ENCODE assay signal across 8 cellular contexts in the genomic region with DNA sequence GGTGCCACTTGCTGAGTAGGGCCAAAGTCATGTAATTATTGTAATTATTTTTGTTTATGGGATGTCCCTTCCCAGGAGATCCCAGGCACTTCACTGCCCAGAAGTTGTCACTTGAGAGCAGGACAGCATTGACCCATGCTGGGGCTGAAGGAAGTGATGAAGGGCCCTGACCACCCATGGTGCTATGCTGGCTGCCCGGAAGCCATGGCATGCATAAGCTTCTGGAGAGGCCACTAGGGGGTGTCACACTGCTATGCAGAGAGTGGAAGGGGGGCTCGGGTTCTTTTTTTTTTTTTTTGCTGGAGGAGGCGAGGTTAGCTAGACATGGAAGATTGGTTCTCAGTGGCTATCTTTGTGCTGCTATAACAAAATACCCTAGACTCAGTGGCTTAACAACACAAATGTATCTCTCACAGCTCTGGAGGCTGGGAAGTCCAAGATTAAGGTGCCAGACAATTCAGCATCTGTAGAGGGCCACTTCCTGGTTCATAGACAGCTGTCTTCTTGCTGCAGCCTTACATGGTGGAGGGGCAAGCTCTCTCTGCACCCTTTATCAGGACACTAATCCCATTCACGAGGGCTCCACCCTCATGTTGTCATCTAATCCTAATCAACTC.
DNase-seq lines count a peak whose midpoint lies in the region; ATAC-seq and TF ChIP-seq lines count a peak whose summit lies in the region.

No MANE protein-coding gene starts in this region.

- no peaks in the 10 kb centered on the region for H3K27me3 Mint-ChIP-seq in activated T-helper 2 cell treated with anti-CD3 and anti-CD28 coated beads, Interferon-gamma antibody, Interleukin-2, Interleukin-4, amounts not matched to agents 10 μg/mL and 5 μg/mL and 100 μg/mL, durations not matched to agents 14 hours and 24 hours and 36 hours (ENCODE audit: low read depth)

- no peak overlapping the region for H3K27ac Mint-ChIP-seq in activated T-helper 2 cell treated with anti-CD3 and anti-CD28 coated beads, Interferon-gamma antibody, Interleukin-2, Interleukin-4, amounts not matched to agents 10 μg/mL and 5 μg/mL and 100 μg/mL, durations not matched to agents 14 hours and 24 hours and 36 hours

- no peaks in the 10 kb centered on the region for H4K20me1 ChIP-seq in OCI-LY3 (ENCODE audit: insufficient read depth, low read length)

- no peaks in the 10 kb centered on the region for H3K36me3 ChIP-seq in OCI-LY3 (replicated peaks; ENCODE audit: low read depth, low read length)

- peak overlapping the region; percentile 59 for H3K4me3 ChIP-seq in OCI-LY3 (ENCODE audit: low read length)

- H3K27me3 ChIP-seq in OCI-LY3 (ENCODE audit: low read depth, low read length), result peaks cover 18% of the 10 kb centered on the region; the same call in 1 of the 2 replicates

- peak; percentile 40 for DNase-seq in GM03348 (ENCODE audit: low spot score)
- peak; percentile 46 for DNase-seq in iPS DF 4.7 (ENCODE audit: extremely low read depth, low spot score)
- DNase-seq in activated T-helper 2 cell treated with anti-CD3 and anti-CD28 coated beads, Interferon-gamma antibody, Interleukin-2, Interleukin-4, amounts not matched to agents 10 μg/mL and 5 μg/mL and 100 μg/mL, durations not matched to agents 14 hours and 24 hours and 36 hours (ENCODE audit: low spot score), result no peak
- DNase-seq in cortex of kidney (lab: John Stamatoyannopoulos, UW), result no peak
- DNase-seq in amygdala (lab: John Stamatoyannopoulos, UW), result no peak

- no peak overlapping the region for H3K4me3 Mint-ChIP-seq in activated T-helper 2 cell treated with anti-CD3 and anti-CD28 coated beads, Interferon-gamma antibody, Interleukin-2, Interleukin-4, amounts not matched to agents 10 μg/mL and 5 μg/mL and 100 μg/mL, durations not matched to agents 14 hours and 24 hours and 36 hours (ENCODE audit: low read depth)

- intact Hi-C loops in activated T-helper 2 cell treated with anti-CD3 and anti-CD28 coated beads, Interferon-gamma antibody, Interleukin-2, Interleukin-4, amounts not matched to agents 10 μg/mL and 5 μg/mL and 100 μg/mL, durations not matched to agents 14 hours and 24 hours and 36 hours (cut with micrococcal nuclease), result no loop called here

- peak; percentile 95 for TF ChIP-seq CTCF in OCI-LY3 (IDR thresholded peaks at IDR 0.05; ENCODE audit: low read depth, low read length)

- H2AFZ ChIP-seq in OCI-LY3 (ENCODE audit: low read depth, low read length), result peak overlapping the region; percentile 71

- H3K36me3 Mint-ChIP-seq in activated T-helper 2 cell treated with anti-CD3 and anti-CD28 coated beads, Interferon-gamma antibody, Interleukin-2, Interleukin-4, amounts not matched to agents 10 μg/mL and 5 μg/mL and 100 μg/mL, durations not matched to agents 14 hours and 24 hours and 36 hours (ENCODE audit: low read depth), result no peaks in the 10 kb centered on the region

- H3K79me2 ChIP-seq in OCI-LY3 (ENCODE audit: low read length), result no peaks in the 10 kb centered on the region

- ATAC-seq in GM21723 (IDR thresholded peaks at IDR 0.05; ENCODE audit: unreplicated experiment), result peak; percentile 74
- ATAC-seq in GM21825 (IDR thresholded peaks at IDR 0.05; ENCODE audit: unreplicated experiment), result no peak

- peak overlapping the region; percentile 7; the same call in 1 of the 2 replicates for H3K9ac ChIP-seq in OCI-LY3 (ENCODE audit: low read length)

- H3K27ac ChIP-seq in OCI-LY3 (ENCODE audit: low read length), result no peak overlapping the region

- H3K4me1 Mint-ChIP-seq in activated T-helper 2 cell treated with anti-CD3 and anti-CD28 coated beads, Interferon-gamma antibody, Interleukin-2, Interleukin-4, amounts not matched to agents 10 μg/mL and 5 μg/mL and 100 μg/mL, durations not matched to agents 14 hours and 24 hours and 36 hours (ENCODE audit: low read depth), result no peaks in the 10 kb centered on the region

- H3K9me3 ChIP-seq in OCI-LY3 (ENCODE audit: insufficient read depth, low read length), result no peaks in the 10 kb centered on the region

- no peaks in the 10 kb centered on the region for H3K9me3 Mint-ChIP-seq in activated T-helper 2 cell treated with anti-CD3 and anti-CD28 coated beads, Interferon-gamma antibody, Interleukin-2, Interleukin-4, amounts not matched to agents 10 μg/mL and 5 μg/mL and 100 μg/mL, durations not matched to agents 14 hours and 24 hours and 36 hours

- H3K4me1 ChIP-seq in OCI-LY3 (ENCODE audit: low read length), result 0 out of 2 replicates have a peak, but pooled peaks cover 4% of the 10 kb centered on the region

- H3K4me2 ChIP-seq in OCI-LY3 (ENCODE audit: low read length), result peak overlapping the region; percentile 59

Comparison
In these comparisons a context has a peak if more than half of its experiments do, and no peak if none do; other contexts are left out.
1. DNase-seq: peak in GM03348 (single experiment) and iPS DF 4.7 (single experiment); none in activated T-helper 2 cell treated with anti-CD3 and anti-CD28 coated beads, Interferon-gamma antibody, Interleukin-2, Interleukin-4, amounts not matched to agents 10 μg/mL and 5 μg/mL and 100 μg/mL, durations not matched to agents 14 hours and 24 hours and 36 hours (single experiment), cortex of kidney (single experiment) and amygdala (0 of 56).